8 cellular contexts compared by ENCODE assay signal in genomic region chr10:32445740-32446615, GRCh38. TPM values are rescaled to one million over a fixed set of nuclear protein-coding genes. Genes with fewer than 3 reads are reported as not detected.
DNase-seq lines count a peak whose midpoint lies in the region; ATAC-seq and TF ChIP-seq lines count a peak whose summit lies in the region.

Gene CCDC7, plus strand, starts transcription at chr10:32446140. Its CDS starts 5,503 bp downstream, at chr10:32451643.

- H3K9me3 ChIP-seq in HAP-1 (0 out of 2 replicates have a peak, but pooled peaks cover 3% of the 10 kb centered on the region), MG63 (no peaks in the 10 kb centered on the region), gastroesophageal sphincter (no peaks in the 10 kb centered on the region), neutrophil (no peaks in the 10 kb centered on the region)

- H3K27ac ChIP-seq in gastroesophageal sphincter (peak within 1 kb of the TSS; percentile 94 to 96 (median 96)), neutrophil (peak within 1 kb of the TSS; percentile 84), substantia nigra (ENCODE audit: low read depth, low read length, poor library complexity, severe bottlenecking) (peak within 1 kb of the TSS; percentile 92)

- H3K4me1 ChIP-seq in HAP-1 = peaks cover 9% of the 10 kb centered on the region
- H3K4me1 ChIP-seq in gastroesophageal sphincter = peaks cover 0 to 21% (median 2%) of the 10 kb centered on the region in 3 donors
- peaks cover 9 to 19% of the 10 kb centered on the region in 2 experiments for H3K4me1 ChIP-seq in neutrophil (ENCODE audit: control insufficient read depth in 1 of 2, insufficient read depth in 1 of 2, low read depth in 1 of 2, low read length in 1 of 2)

- TF ChIP-seq CTCF in gastroesophageal sphincter (IDR thresholded peaks at IDR 0.05) = peak; percentile 22 to 84 (median 55)
- no peak for TF ChIP-seq CTCF in neutrophil (IDR thresholded peaks at IDR 0.05)

- TF ChIP-seq POLR2A in gastroesophageal sphincter (IDR thresholded peaks at IDR 0.05) = peak; percentile 67 to 83

- ATAC-seq in gastroesophageal sphincter = peak; percentile 98

- peak within 1 kb of the TSS; percentile 43 for H3K4me3 ChIP-seq in HAP-1
- peak within 1 kb of the TSS; percentile 80 for H3K4me3 ChIP-seq in MG63
- peak within 1 kb of the TSS; percentile 71 to 95 for H3K4me3 ChIP-seq in gastroesophageal sphincter
- peak within 1 kb of the TSS; percentile 70 to 91 for H3K4me3 ChIP-seq in neutrophil (ENCODE audit: low read depth in 1 of 2, low read length in 1 of 2)

- in situ Hi-C loops in HAP-1 (cut with MboI; ENCODE audit: low sequenced_read_pairs) = no loop called here

- H3K27me3 ChIP-seq in HAP-1 (ENCODE audit: low read depth) (peaks cover 2% of the 10 kb centered on the region; the same call in 1 of the 2 replicates), MG63 (no peaks in the 10 kb centered on the region), gastroesophageal sphincter (no peaks in the 10 kb centered on the region), neutrophil (peaks cover 23% of the 10 kb centered on the region)

- H3K36me3 ChIP-seq in HAP-1 (replicated peaks) (no peaks in the 10 kb centered on the region), MG63 (no peaks in the 10 kb centered on the region), gastroesophageal sphincter (no peaks in the 10 kb centered on the region), neutrophil (no peaks in the 10 kb centered on the region)

- TF ChIP-seq EP300 in gastroesophageal sphincter (IDR thresholded peaks at IDR 0.05) = no peak

- WGBS in gastroesophageal sphincter (ENCODE audit: low coverage in 1 of 2), 2 donors = 0% methylated on average over 5 to 24 of the region's 56 CpGs

- DNase-seq in GF-D8 (lab: John Stamatoyannopoulos, UW) (peak; percentile 72), HAP-1 (ENCODE audit: low spot score in 2 of 2) (peak; percentile 80 to 84), MG63 (peak; percentile 88), SIG-M5 treated with dmso at 0.1 percent for 504 hours (lab: John Stamatoyannopoulos, UW; ENCODE audit: unreplicated experiment) (peak; percentile 83), substantia nigra (lab: John Stamatoyannopoulos, UW) (peak in 48 of 49 donors; percentile 16 to 87 (median 66))
- DNase-seq in activated naive CD4-positive, alpha-beta T cell (lab: John Stamatoyannopoulos, UW) = peak; percentile 55 to 84 (median 72)

RNA-seq across cellular contexts. Expression of gene CCDC7, which starts in this region (rescaled TPM):
- total RNA-seq in MG63 (2014; rRNA removed; shearing (Covaris generic); ENCODE audit: low replicate concordance) = 4.0 and 5.7 TPM in 2 replicates
- 10 to 100 TPM; 20.8 to 67.3 (median 36.0) TPM for total RNA-seq in gastroesophageal sphincter

Comparison
In these comparisons a context has a peak if more than half of its experiments do, and no peak if none do; other contexts are left out.
1. Peak in every context shown above with its lines: DNase-seq, ATAC-seq, H3K4me3 ChIP-seq and H3K27ac ChIP-seq.